In genomic region chr12:38161123-38162000, GRCh38 we compare ENCODE assay signal across 21 cellular contexts.
DNase-seq lines count a peak whose midpoint lies in the region; ATAC-seq, FAIRE-seq and TF ChIP-seq lines count a peak whose summit lies in the region.
"Had no signal": no experiment of that assay in that cellular context is flagged by ENCODE, and none has a peak within 500 bp of the region (broad histone marks: within the 10 kb centered on the region; RNA-seq: fewer than 3 reads in every experiment).

No MANE protein-coding gene starts in this region.

- H3K18ac ChIP-seq in mesendoderm (ENCODE audit: low read length), result no peak overlapping the region

- peak; percentile 64 for FAIRE-seq in bronchial epithelial cell (lab: Jason Lieb, UNC)
- FAIRE-seq: G401.6, GM19239, H1 had no signal

- H3K27me3 ChIP-seq in right atrium auricular region (no peaks in the 10 kb centered on the region), bronchial epithelial cell (ENCODE audit: control insufficient read depth, insufficient read depth, low read length) (no peaks in the 10 kb centered on the region), mesendoderm (ENCODE audit: insufficient read depth, low read length, poor library complexity) (no peaks in the 10 kb centered on the region), upper lobe of right lung (no peaks in the 10 kb centered on the region)

- no peaks in the 10 kb centered on the region for H3K4me1 ChIP-seq in right atrium auricular region
- H3K4me1 ChIP-seq in mesendoderm (ENCODE audit: control insufficient read depth, low read depth, low read length), result no peaks in the 10 kb centered on the region
- no peaks in the 10 kb centered on the region for H3K4me1 ChIP-seq in upper lobe of right lung

- no peak overlapping the region for H3K4ac ChIP-seq in mesendoderm (ENCODE audit: low read depth, low read length)

- H3K27ac Mint-ChIP-seq in Calu3 (ENCODE audit: unreplicated experiment), result no peak overlapping the region
- H3K27ac Mint-ChIP-seq: CD4-positive, CD25-positive, alpha-beta regulatory T cell; IgD-negative memory B cell had no signal

- intact Hi-C loops in Right ventricle myocardium inferior (cut with DNase I), result no loop called here
- intact Hi-C loops in upper lobe of right lung (cut with DNase I), result no loop called here
- intact Hi-C loops in Calu3 (cut with micrococcal nuclease; ENCODE audit: unreplicated experiment), result no loop called here

- no peak overlapping the region for H3K27ac ChIP-seq in right atrium auricular region
- no peak overlapping the region for H3K27ac ChIP-seq in mesendoderm (ENCODE audit: low read depth, low read length)
- H3K27ac ChIP-seq in upper lobe of right lung, result no peak overlapping the region
- H3K27ac ChIP-seq: SK-N-MC had no signal

- no peak overlapping the region for H2BK15ac ChIP-seq in mesendoderm (replicated peaks; ENCODE audit: low read depth)

- H3K27me3 Mint-ChIP-seq in Calu3 (ENCODE audit: unreplicated experiment), result no peaks in the 10 kb centered on the region
- H3K27me3 Mint-ChIP-seq: IgD-negative memory B cell had no signal

- no peak for ATAC-seq in Right ventricle myocardium inferior
- ATAC-seq in upper lobe of right lung, result no peak
- ATAC-seq in HG03521 (IDR thresholded peaks at IDR 0.05; ENCODE audit: unreplicated experiment), result no peak

- peaks cover 4% of the 10 kb centered on the region for H3K9me3 Mint-ChIP-seq in Calu3 (ENCODE audit: low read depth, unreplicated experiment)

- no peaks in the 10 kb centered on the region for H3K79me1 ChIP-seq in mesendoderm (ENCODE audit: low read length)

- H3K4me2 ChIP-seq in mesendoderm (ENCODE audit: low read length), result no peak overlapping the region

- no peak overlapping the region for H2BK120ac ChIP-seq in mesendoderm (ENCODE audit: low read depth, low read length)

- no peaks in the 10 kb centered on the region for H3K4me1 Mint-ChIP-seq in Calu3 (ENCODE audit: low read depth, unreplicated experiment)
- H3K4me1 Mint-ChIP-seq: IgD-negative memory B cell had no signal

- H3K56ac ChIP-seq in mesendoderm (ENCODE audit: low read length), result no peak overlapping the region

- no peak for TF ChIP-seq CTCF in right atrium auricular region (IDR thresholded peaks at IDR 0.05)
- TF ChIP-seq CTCF in bronchial epithelial cell (IDR thresholded peaks at IDR 0.05; ENCODE audit: insufficient read depth, low read length, severe bottlenecking), result no peak
- TF ChIP-seq CTCF in upper lobe of right lung (IDR thresholded peaks at IDR 0.05), result no peak
- TF ChIP-seq CTCF in Calu3 (IDR thresholded peaks at IDR 0.05; ENCODE audit: unreplicated experiment), result no peak

- CTCF ChIA-PET in Calu3 (lab: Charles Lee), result no interaction called here

- H4K5ac ChIP-seq in mesendoderm (ENCODE audit: low read length), result no peak overlapping the region

- no CpG with 5 or more reads among the region's 38 CpGs for WGBS in mesendoderm (ENCODE audit: extremely low coverage, insufficient coverage, low lambda C conversion rate)

- no peak overlapping the region for H4K8ac ChIP-seq in mesendoderm (ENCODE audit: low read depth, low read length)

- no peaks in the 10 kb centered on the region for H3K79me2 ChIP-seq in mesendoderm (ENCODE audit: control insufficient read depth, insufficient read depth, low read length)

- DNase-seq in right atrium auricular region (ENCODE audit: low spot score), result peak; percentile 49
- no peak for DNase-seq in Right ventricle myocardium inferior (ENCODE audit: missing footprints)
- no peak for DNase-seq in bronchial epithelial cell (ENCODE audit: low read depth)
- peak; percentile 4 for DNase-seq in mesendoderm
- peak; percentile 54 for DNase-seq in upper lobe of right lung
- no peak for DNase-seq in NCI-H2227 treated with DMSO at 0.1 percent for 48 hours (lab: John Stamatoyannopoulos, UW)
- DNase-seq in Calu3, result no peak
- DNase-seq: CD4-positive, CD25-positive, alpha-beta regulatory T cell; Karpas-422; NCI-H1694; NCI-H2081; NCI-H2171; NCI-H524 treated with DMSO at 0.1 percent for 48 hours; OCI-M1; SHP77 had no signal

- H3K4me3 Mint-ChIP-seq in Calu3 (ENCODE audit: low read depth, unreplicated experiment), result no peak overlapping the region
- H3K4me3 Mint-ChIP-seq: CD4-positive, CD25-positive, alpha-beta regulatory T cell; IgD-negative memory B cell had no signal

- no peaks in the 10 kb centered on the region for H3K36me3 Mint-ChIP-seq in Calu3 (ENCODE audit: insufficient read depth, unreplicated experiment)
- H3K36me3 Mint-ChIP-seq: CD4-positive, CD25-positive, alpha-beta regulatory T cell; IgD-negative memory B cell had no signal

- H3K9ac ChIP-seq in mesendoderm (ENCODE audit: low read length), result no peak overlapping the region

- H3K36me3 ChIP-seq in right atrium auricular region (no peaks in the 10 kb centered on the region), bronchial epithelial cell (ENCODE audit: control insufficient read depth, insufficient read depth, low read length) (no peaks in the 10 kb centered on the region), mesendoderm (ENCODE audit: control insufficient read depth, insufficient read depth, low read length) (no peaks in the 10 kb centered on the region), upper lobe of right lung (no peaks in the 10 kb centered on the region)

- BruUV-seq in Calu3 (replicated peaks; lab: Mats Ljungman, UMichigan), result no TSS peak

- no peaks in the 10 kb centered on the region for H3K9me3 ChIP-seq in right atrium auricular region
- no peaks in the 10 kb centered on the region for H3K9me3 ChIP-seq in upper lobe of right lung

- H3K4me3 ChIP-seq in right atrium auricular region (no peak overlapping the region), bronchial epithelial cell (ENCODE audit: low read depth, low read length) (no peak overlapping the region), mesendoderm (ENCODE audit: low read length) (no peak overlapping the region), upper lobe of right lung (no peak overlapping the region)
- H3K4me3 ChIP-seq: SK-N-MC had no signal

- H2AK5ac ChIP-seq in mesendoderm (ENCODE audit: low read length), result no peak overlapping the region

- no peak overlapping the region for H3K23ac ChIP-seq in mesendoderm (ENCODE audit: low read length)

- no peak overlapping the region for H2BK5ac ChIP-seq in mesendoderm (ENCODE audit: low read length)

Comparison
In these comparisons a context has a peak if more than half of its experiments do, and no peak if none do; other contexts are left out.
1. DNase-seq: peak in right atrium auricular region (single experiment), mesendoderm (single experiment) and upper lobe of right lung (single experiment); none in Right ventricle myocardium inferior (single experiment), bronchial epithelial cell (single experiment), NCI-H2227 treated with DMSO at 0.1 percent for 48 hours (single experiment) and Calu3 (single experiment).